2 cellular contexts compared by ENCODE assay signal in genomic region chr3:48287034-48287433, GRCh38.
TF ChIP-seq lines count a peak whose summit lies in the region.

No MANE protein-coding gene starts in this region.

TF ChIP-seq in HepG2, 621 proteins besides CTCF, POLR2A, EP300 and RAD21:
- TF ChIP-seq RFX3 (CRISPR knock-in tag; IDR thresholded peaks at IDR 0.05) (no peak), GPN1 (CRISPR knock-in tag; IDR thresholded peaks at IDR 0.05; ENCODE audit: borderline replicate concordance) (no peak), NFE2L2 (IDR thresholded peaks at IDR 0.05; ENCODE audit: low read length) (no peak), ZNF296 (CRISPR knock-in tag; conservative IDR thresholded peaks at IDR 0.05) (no peak), NCOR1 (IDR thresholded peaks at IDR 0.05; ENCODE audit: borderline replicate concordance, low read length) (peak; percentile 42; the same call in 1 of the 2 replicates), HNF4A (CRISPR knock-in tag; IDR thresholded peaks at IDR 0.05) (peak; percentile 52), ZNF382 (CRISPR knock-in tag; IDR thresholded peaks at IDR 0.05; ENCODE audit: borderline replicate concordance) (no peak), POLR2G (IDR thresholded peaks at IDR 0.05; ENCODE audit: low read depth, low read length) (no peak), ZIK1 (CRISPR knock-in tag; IDR thresholded peaks at IDR 0.05; ENCODE audit: borderline replicate concordance, low read depth) (no peak), PHB2 (IDR thresholded peaks at IDR 0.05; ENCODE audit: partially characterized antibody) (no peak)
- TF ChIP-seq, protein P1, sequence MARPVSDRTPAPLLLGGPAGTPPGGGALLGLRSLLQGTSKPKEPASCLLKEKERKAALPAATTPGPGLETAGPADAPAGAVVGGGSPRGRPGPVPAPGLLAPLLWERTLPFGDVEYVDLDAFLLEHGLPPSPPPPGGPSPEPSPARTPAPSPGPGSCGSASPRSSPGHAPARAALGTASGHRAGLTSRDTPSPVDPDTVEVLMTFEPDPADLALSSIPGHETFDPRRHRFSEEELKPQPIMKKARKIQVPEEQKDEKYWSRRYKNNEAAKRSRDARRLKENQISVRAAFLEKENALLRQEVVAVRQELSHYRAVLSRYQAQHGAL (CRISPR knock-in tag; IDR thresholded peaks at IDR 0.05; ENCODE audit: not compliant biosample characterization) = no peak
- TF ChIP-seq, protein P2, sequence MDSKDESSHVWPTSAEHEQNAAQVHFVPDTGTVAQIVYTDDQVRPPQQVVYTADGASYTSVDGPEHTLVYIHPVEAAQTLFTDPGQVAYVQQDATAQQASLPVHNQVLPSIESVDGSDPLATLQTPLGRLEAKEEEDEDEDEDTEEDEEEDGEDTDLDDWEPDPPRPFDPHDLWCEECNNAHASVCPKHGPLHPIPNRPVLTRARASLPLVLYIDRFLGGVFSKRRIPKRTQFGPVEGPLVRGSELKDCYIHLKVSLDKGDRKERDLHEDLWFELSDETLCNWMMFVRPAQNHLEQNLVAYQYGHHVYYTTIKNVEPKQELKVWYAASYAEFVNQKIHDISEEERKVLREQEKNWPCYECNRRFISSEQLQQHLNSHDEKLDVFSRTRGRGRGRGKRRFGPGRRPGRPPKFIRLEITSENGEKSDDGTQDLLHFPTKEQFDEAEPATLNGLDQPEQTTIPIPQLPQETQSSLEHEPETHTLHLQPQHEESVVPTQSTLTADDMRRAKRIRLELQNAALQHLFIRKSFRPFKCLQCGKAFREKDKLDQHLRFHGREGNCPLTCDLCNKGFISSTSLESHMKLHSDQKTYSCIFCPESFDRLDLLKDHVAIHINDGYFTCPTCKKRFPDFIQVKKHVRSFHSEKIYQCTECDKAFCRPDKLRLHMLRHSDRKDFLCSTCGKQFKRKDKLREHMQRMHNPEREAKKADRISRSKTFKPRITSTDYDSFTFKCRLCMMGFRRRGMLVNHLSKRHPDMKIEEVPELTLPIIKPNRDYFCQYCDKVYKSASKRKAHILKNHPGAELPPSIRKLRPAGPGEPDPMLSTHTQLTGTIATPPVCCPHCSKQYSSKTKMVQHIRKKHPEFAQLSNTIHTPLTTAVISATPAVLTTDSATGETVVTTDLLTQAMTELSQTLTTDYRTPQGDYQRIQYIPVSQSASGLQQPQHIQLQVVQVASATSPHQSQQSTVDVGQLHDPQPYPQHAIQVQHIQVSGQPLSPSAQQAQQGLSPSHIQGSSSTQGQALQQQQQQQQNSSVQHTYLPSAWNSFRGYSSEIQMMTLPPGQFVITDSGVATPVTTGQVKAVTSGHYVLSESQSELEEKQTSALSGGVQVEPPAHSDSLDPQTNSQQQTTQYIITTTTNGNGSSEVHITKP (CRISPR knock-in tag; IDR thresholded peaks at IDR 0.05; ENCODE audit: low read depth) = no peak

TF ChIP-seq in liver, 16 proteins besides CTCF, POLR2A, EP300 and RAD21:
- TF ChIP-seq HNF4A (conservative IDR thresholded peaks at IDR 0.05) (peak; percentile 53 to 74), YY1 (IDR thresholded peaks at IDR 0.05) (no peak)
